20 cellular contexts compared by ENCODE assay signal in the genomic region with DNA sequence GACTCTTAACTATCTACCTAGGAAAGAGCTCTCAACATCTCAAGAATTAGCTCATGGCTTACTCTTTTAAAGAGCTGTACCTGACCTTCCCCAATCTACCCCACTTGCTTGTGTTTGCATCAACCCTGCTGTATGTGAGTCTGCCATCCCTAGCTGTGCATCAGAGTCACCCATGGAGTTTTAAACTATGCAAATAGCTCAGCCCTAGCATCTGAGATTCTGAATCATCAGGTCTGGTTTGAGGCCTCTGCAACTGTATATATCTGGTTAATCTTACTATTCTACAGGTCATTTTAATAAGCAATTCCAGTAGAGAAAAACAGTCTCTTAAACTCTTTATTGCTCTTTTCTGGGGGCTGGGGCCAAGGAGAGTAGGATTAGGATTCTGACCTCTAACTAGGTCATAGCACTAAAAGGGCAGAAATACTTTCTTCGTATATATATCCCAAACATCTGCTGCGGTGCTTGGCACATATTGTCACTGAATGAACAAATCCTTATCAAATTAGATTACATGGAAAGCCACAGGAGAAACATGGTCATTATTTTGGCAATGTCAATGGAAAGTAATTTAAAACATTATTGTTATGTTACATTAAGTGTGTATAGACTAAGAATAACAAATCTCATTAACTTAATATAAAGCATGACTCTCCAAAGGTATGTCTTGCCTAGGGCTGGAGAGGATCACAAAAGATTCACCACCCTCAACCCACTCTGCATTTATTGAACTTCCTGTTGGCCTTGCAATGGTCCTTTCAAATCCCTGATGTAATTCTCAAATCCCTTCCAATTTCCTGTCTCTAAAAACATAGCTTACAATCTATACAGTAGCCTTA.
DNase-seq lines count a peak whose midpoint lies in the region; ATAC-seq and TF ChIP-seq lines count a peak whose summit lies in the region.
"Had no signal": no experiment of that assay in that cellular context is flagged by ENCODE, and none has a peak within 500 bp of the region (broad histone marks: within the 10 kb centered on the region; RNA-seq: fewer than 3 reads in every experiment).

No MANE protein-coding gene starts in this region.

- TF ChIP-seq CTCF in SK-N-SH (IDR thresholded peaks at IDR 0.05): no peak
- TF ChIP-seq CTCF in brain (conservative IDR thresholded peaks at IDR 0.05): no peak
- TF ChIP-seq CTCF in mesothelial cell of epicardium (IDR thresholded peaks at IDR 0.05; ENCODE audit: unreplicated experiment): no peak
- no peak for TF ChIP-seq CTCF in gastrocnemius medialis (IDR thresholded peaks at IDR 0.05 in 4 of 5, conservative IDR thresholded peaks at IDR 0.05 in 1 of 5)

- H3K36me3 Mint-ChIP-seq in brain (no peaks in the 10 kb centered on the region), mesothelial cell of epicardium (no peaks in the 10 kb centered on the region)
- H3K36me3 Mint-ChIP-seq in activated CD4-positive, alpha-beta T cell treated with anti-CD3 and anti-CD28 coated beads, Interleukin-2, amount 10 ng/mL, durations not matched to agents 24 days and 14 days (ENCODE audit: low read depth): no peaks in the 10 kb centered on the region
- no peaks in the 10 kb centered on the region for H3K36me3 Mint-ChIP-seq in activated naive CD8-positive, alpha-beta T cell treated with anti-CD3 and anti-CD28 coated beads for 36 hours
- H3K36me3 Mint-ChIP-seq: CD4-positive, CD25-positive, alpha-beta regulatory T cell had no signal

- H3K4me1 Mint-ChIP-seq in brain (peaks cover 76% of the 10 kb centered on the region), mesothelial cell of epicardium (peaks cover 83% of the 10 kb centered on the region)
- no peaks in the 10 kb centered on the region for H3K4me1 Mint-ChIP-seq in activated CD4-positive, alpha-beta T cell treated with anti-CD3 and anti-CD28 coated beads, Interleukin-2, amount 10 ng/mL, durations not matched to agents 24 days and 14 days
- no peaks in the 10 kb centered on the region for H3K4me1 Mint-ChIP-seq in activated naive CD8-positive, alpha-beta T cell treated with anti-CD3 and anti-CD28 coated beads for 36 hours
- H3K4me1 Mint-ChIP-seq: CD4-positive, CD25-positive, alpha-beta regulatory T cell had no signal

- no peaks in the 10 kb centered on the region for H3K27me3 ChIP-seq in SK-N-SH (ENCODE audit: insufficient read depth)
- H3K27me3 ChIP-seq in gastrocnemius medialis: no peaks in the 10 kb centered on the region
- H3K27me3 ChIP-seq: BE2C had no signal

- H3K4me2 ChIP-seq in SK-N-SH: no peak overlapping the region

- no peaks in the 10 kb centered on the region for H3K79me2 ChIP-seq in SK-N-SH (ENCODE audit: insufficient read depth)

- peaks cover 3 to 22% of the 10 kb centered on the region in 2 experiments; a peak in 3 of 4 replicates for H3K4me1 ChIP-seq in SK-N-SH (ENCODE audit: control insufficient read depth in 1 of 2, insufficient read depth in 2 of 2, low read depth in 1 of 2, low read length in 1 of 2)
- H3K4me1 ChIP-seq in gastrocnemius medialis: no peaks in the 10 kb centered on the region
- H3K4me1 ChIP-seq: Caco-2 had no signal

- no peaks in the 10 kb centered on the region for H3F3A ChIP-seq in SK-N-SH (replicated peaks; ENCODE audit: insufficient read depth)

- H3K9me2 ChIP-seq in SK-N-SH: no peaks in the 10 kb centered on the region

- peak; percentile 82 for ATAC-seq in SK-N-SH treated with all-trans-retinoic acid at 6 μM for 48 hours
- no peak for ATAC-seq in gastrocnemius medialis
- ATAC-seq: Right ventricle myocardium inferior had no signal

- H3K27ac Mint-ChIP-seq in brain: peak overlapping the region in 3 of 5 experiments; percentile 16 to 54 (median 17)
- peak overlapping the region; percentile 81 for H3K27ac Mint-ChIP-seq in mesothelial cell of epicardium
- H3K27ac Mint-ChIP-seq in activated CD4-positive, alpha-beta T cell treated with anti-CD3 and anti-CD28 coated beads, Interleukin-2, amount 10 ng/mL, durations not matched to agents 24 days and 14 days: no peak overlapping the region
- H3K27ac Mint-ChIP-seq in activated naive CD8-positive, alpha-beta T cell treated with anti-CD3 and anti-CD28 coated beads for 36 hours: no peak overlapping the region
- H3K27ac Mint-ChIP-seq: CD4-positive, CD25-positive, alpha-beta regulatory T cell had no signal

- peak overlapping the region in 1 of 2 experiments; percentile 36; a peak in 1 of 4 replicates for H3K27ac ChIP-seq in SK-N-SH (ENCODE audit: low read depth in 2 of 2, low read length in 1 of 2)
- H3K27ac ChIP-seq in gastrocnemius medialis: no peak overlapping the region
- H3K27ac ChIP-seq: HL-60 had no signal

- no peak for DNase-seq in SK-N-SH
- DNase-seq in mesothelial cell of epicardium (ENCODE audit: low spot score in 2 of 2, unreplicated experiment in 2 of 2): no peak
- no peak for DNase-seq in COLO668 (lab: John Stamatoyannopoulos, UW; ENCODE audit: unreplicated experiment)
- no peak for DNase-seq in gastrocnemius medialis
- no peak for DNase-seq in activated CD4-positive, alpha-beta T cell treated with anti-CD3 and anti-CD28 coated beads, Interleukin-2, amount 10 ng/mL, durations not matched to agents 24 days and 14 days
- no peak for DNase-seq in activated naive CD8-positive, alpha-beta T cell treated with anti-CD3 and anti-CD28 coated beads for 36 hours
- DNase-seq: 8988T; BE2C; Caco-2; CD4-positive, CD25-positive, alpha-beta regulatory T cell; DMS53; EL; NCI-H1436; NCI-H2029; NCI-H345; NCI-H524 treated with DMSO at 0.1 percent for 48 hours had no signal

- H3K9me3 ChIP-seq in SK-N-SH (no peaks in the 10 kb centered on the region), gastrocnemius medialis (no peaks in the 10 kb centered on the region)
- H3K9me3 ChIP-seq: BE2C, Caco-2 had no signal

- TF ChIP-seq RAD21 in SK-N-SH (IDR thresholded peaks at IDR 0.05; ENCODE audit: low read length): no peak

- POLR2A ChIA-PET in SK-N-SH (lab: Yijun Ruan, JAX): interaction anchor here (0.6 kb wide), 1 partner anchor 1243 kb away, joined by 3 read pairs; no protein-coding TSS in a partner anchor

- H3K9me3 Mint-ChIP-seq in brain (no peaks in the 10 kb centered on the region), mesothelial cell of epicardium (no peaks in the 10 kb centered on the region)
- no peaks in the 10 kb centered on the region for H3K9me3 Mint-ChIP-seq in activated CD4-positive, alpha-beta T cell treated with anti-CD3 and anti-CD28 coated beads, Interleukin-2, amount 10 ng/mL, durations not matched to agents 24 days and 14 days
- H3K9me3 Mint-ChIP-seq in activated naive CD8-positive, alpha-beta T cell treated with anti-CD3 and anti-CD28 coated beads for 36 hours: no peaks in the 10 kb centered on the region

- no peak overlapping the region for H3K4me3 ChIP-seq in SK-N-SH (ENCODE audit: low read depth in 2 of 2, low read length in 1 of 2)
- no peak overlapping the region for H3K4me3 ChIP-seq in gastrocnemius medialis

- no peak overlapping the region for H2AFZ ChIP-seq in SK-N-SH (ENCODE audit: low read depth)

- TF ChIP-seq EP300 in SK-N-SH (IDR thresholded peaks at IDR 0.05; ENCODE audit: borderline replicate concordance in 1 of 2, low read depth in 1 of 2, low read length in 1 of 2): no peak

- H4K20me1 ChIP-seq in SK-N-SH (ENCODE audit: insufficient read depth): no peaks in the 10 kb centered on the region

- H3K27me3 Mint-ChIP-seq in brain (no peaks in the 10 kb centered on the region), mesothelial cell of epicardium (ENCODE audit: low read depth) (no peaks in the 10 kb centered on the region)
- no peaks in the 10 kb centered on the region for H3K27me3 Mint-ChIP-seq in activated CD4-positive, alpha-beta T cell treated with anti-CD3 and anti-CD28 coated beads, Interleukin-2, amount 10 ng/mL, durations not matched to agents 24 days and 14 days
- H3K27me3 Mint-ChIP-seq in activated naive CD8-positive, alpha-beta T cell treated with anti-CD3 and anti-CD28 coated beads for 36 hours: no peaks in the 10 kb centered on the region
- H3K27me3 Mint-ChIP-seq: CD4-positive, CD25-positive, alpha-beta regulatory T cell had no signal

- no peak overlapping the region for H3K4me3 Mint-ChIP-seq in brain
- H3K4me3 Mint-ChIP-seq in mesothelial cell of epicardium: no peak overlapping the region
- H3K4me3 Mint-ChIP-seq in activated CD4-positive, alpha-beta T cell treated with anti-CD3 and anti-CD28 coated beads, Interleukin-2, amount 10 ng/mL, durations not matched to agents 24 days and 14 days: no peak overlapping the region
- H3K4me3 Mint-ChIP-seq in activated naive CD8-positive, alpha-beta T cell treated with anti-CD3 and anti-CD28 coated beads for 36 hours: no peak overlapping the region
- H3K4me3 Mint-ChIP-seq: CD4-positive, CD25-positive, alpha-beta regulatory T cell had no signal

- 38% methylated on average over 2 of the region's 2 CpGs for WGBS in SK-N-SH (ENCODE audit: low lambda C conversion rate)

- H3K36me3 ChIP-seq in SK-N-SH (replicated peaks in 1 of 2; ENCODE audit: control insufficient read depth in 1 of 2, insufficient read depth in 2 of 2, low read length in 1 of 2): no peaks in the 10 kb centered on the region
- H3K36me3 ChIP-seq in gastrocnemius medialis: no peaks in the 10 kb centered on the region
- H3K36me3 ChIP-seq: BE2C had no signal

- CTCF ChIA-PET in SK-N-SH (lab: Yijun Ruan, JAX): no interaction called here

- intact Hi-C loops in gastrocnemius medialis (cut with DNase I; ENCODE audit: low total_unique reads): no loop called here
- intact Hi-C loops in activated CD4-positive, alpha-beta T cell treated with anti-CD3 and anti-CD28 coated beads, Interleukin-2, amount 10 ng/mL, durations not matched to agents 24 days and 14 days (cut with micrococcal nuclease): no loop called here

- no peak overlapping the region for H3K9ac ChIP-seq in SK-N-SH

- in situ Hi-C loops in gastrocnemius medialis (cut with MboI; ENCODE audit: low sequenced_read_pairs in 4 of 4): no loop called here

- no peak for TF ChIP-seq POLR2A in gastrocnemius medialis (IDR thresholded peaks at IDR 0.05)

TF ChIP-seq in SK-N-SH treated with all-trans-retinoic acid at 6 μM for 48 hours, 23 proteins besides CTCF, POLR2A, EP300 and RAD21 (continues in another document):
- TF ChIP-seq GLIS3 (CRISPR knock-in tag; IDR thresholded peaks at IDR 0.05): no peak
- 0 out of 2 replicates have a peak, but pooled peaks have one; percentile 41 for TF ChIP-seq SNAI2 (CRISPR knock-in tag; IDR thresholded peaks at IDR 0.05)

Comparison
In these comparisons a context has a peak if more than half of its experiments do, and no peak if none do; other contexts are left out.
1. H3K27ac Mint-ChIP-seq: peak in brain (3 of 5) and mesothelial cell of epicardium (single experiment); none in activated CD4-positive, alpha-beta T cell treated with anti-CD3 and anti-CD28 coated beads, Interleukin-2, amount 10 ng/mL, durations not matched to agents 24 days and 14 days (single experiment) and activated naive CD8-positive, alpha-beta T cell treated with anti-CD3 and anti-CD28 coated beads for 36 hours (single experiment).